3 cellular contexts compared by ENCODE assay signal in the genomic region with DNA sequence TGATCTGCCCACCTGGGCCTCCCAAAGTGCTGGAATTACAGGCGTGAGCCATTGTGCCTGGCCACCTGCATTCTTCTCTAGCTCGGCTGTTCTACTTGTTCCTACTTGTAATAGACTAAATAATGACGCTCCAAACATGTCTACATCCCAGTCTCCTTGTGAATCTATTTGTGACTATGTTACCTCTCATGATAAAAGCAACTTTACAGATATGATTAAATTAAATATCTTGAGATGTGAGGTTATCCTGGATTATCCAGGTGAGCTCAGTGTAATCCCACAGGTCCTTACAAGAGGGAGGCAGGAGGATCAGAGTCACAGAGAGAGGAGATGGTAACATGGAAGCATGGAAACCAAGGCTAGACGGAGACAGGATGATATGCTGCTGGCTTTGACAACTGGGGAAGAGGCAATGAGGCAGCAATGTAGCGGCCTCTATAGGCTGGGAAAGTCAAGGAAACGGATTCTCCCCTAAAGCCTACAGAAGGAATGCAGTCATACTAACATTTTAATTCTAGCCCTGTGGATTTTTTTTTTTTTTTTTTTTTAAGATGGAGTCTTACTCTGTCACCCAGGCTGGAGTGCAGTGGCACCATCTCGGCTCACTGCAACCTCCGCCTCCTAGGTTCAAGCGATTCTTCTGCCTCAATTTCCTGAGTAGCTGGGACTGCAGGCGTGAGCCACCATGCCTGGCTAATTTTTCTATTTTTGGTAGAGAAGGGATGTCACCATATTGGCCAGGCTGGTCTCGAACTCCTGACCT.
TF ChIP-seq lines count a peak whose summit lies in the region.

No MANE protein-coding gene starts in this region.

TF ChIP-seq in SK-N-SH, 30 proteins besides CTCF, POLR2A, EP300 and RAD21:
- TF ChIP-seq FOSL2 (IDR thresholded peaks at IDR 0.05; ENCODE audit: borderline replicate concordance, low read depth) (no peak), FOXJ3 (CRISPR knock-in tag; IDR thresholded peaks at IDR 0.05) (no peak), FOXM1 (IDR thresholded peaks at IDR 0.05; ENCODE audit: low read depth) (no peak), EZH2phosphoT487 (IDR thresholded peaks at IDR 0.05; ENCODE audit: borderline replicate concordance, low read depth) (no peak), NFIC (IDR thresholded peaks at IDR 0.05; ENCODE audit: borderline replicate concordance) (no peak), RXRA (IDR thresholded peaks at IDR 0.05; ENCODE audit: borderline replicate concordance, low read depth) (no peak), USF2 (IDR thresholded peaks at IDR 0.05; ENCODE audit: borderline replicate concordance, low read depth, low read length) (no peak), JUND (IDR thresholded peaks at IDR 0.05) (no peak), TAF1 (IDR thresholded peaks at IDR 0.05; ENCODE audit: borderline replicate concordance, low read depth, low read length) (no peak), GABPA (IDR thresholded peaks at IDR 0.05; ENCODE audit: low read depth) (no peak), TEAD4 (IDR thresholded peaks at IDR 0.05; ENCODE audit: borderline replicate concordance, insufficient read depth) (no peak), ELF1 (IDR thresholded peaks at IDR 0.05) (no peak), NRF1 (IDR thresholded peaks at IDR 0.05; ENCODE audit: low read depth, low read length) (no peak), YY1 (IDR thresholded peaks at IDR 0.05; ENCODE audit: low read depth) (no peak), MXI1 (IDR thresholded peaks at IDR 0.05; ENCODE audit: low read depth, low read length) (no peak), SMC3 (IDR thresholded peaks at IDR 0.05; ENCODE audit: low read depth, low read length) (no peak), RFX5 (IDR thresholded peaks at IDR 0.05; ENCODE audit: low read length) (no peak)
- TF ChIP-seq, protein P1, sequence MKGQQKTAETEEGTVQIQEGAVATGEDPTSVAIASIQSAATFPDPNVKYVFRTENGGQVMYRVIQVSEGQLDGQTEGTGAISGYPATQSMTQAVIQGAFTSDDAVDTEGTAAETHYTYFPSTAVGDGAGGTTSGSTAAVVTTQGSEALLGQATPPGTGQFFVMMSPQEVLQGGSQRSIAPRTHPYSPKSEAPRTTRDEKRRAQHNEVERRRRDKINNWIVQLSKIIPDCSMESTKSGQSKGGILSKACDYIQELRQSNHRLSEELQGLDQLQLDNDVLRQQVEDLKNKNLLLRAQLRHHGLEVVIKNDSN (IDR thresholded peaks at IDR 0.05; ENCODE audit: borderline replicate concordance, low read depth), result no peak

TF ChIP-seq in SK-N-SH treated with all-trans-retinoic acid at 6 μM for 48 hours, 23 proteins besides CTCF, POLR2A, EP300 and RAD21 (continues in another document):
- TF ChIP-seq CSDC2 (CRISPR knock-in tag; IDR thresholded peaks at IDR 0.05) (no peak), ZFP30 (CRISPR knock-in tag; IDR thresholded peaks at IDR 0.05) (no peak), TCF4 (CRISPR knock-in tag; IDR thresholded peaks at IDR 0.05; ENCODE audit: borderline replicate concordance) (no peak), TSHZ2 (CRISPR knock-in tag; IDR thresholded peaks at IDR 0.05) (no peak), BACH2 (CRISPR knock-in tag; IDR thresholded peaks at IDR 0.05; ENCODE audit: borderline replicate concordance) (no peak), ZNF8 (CRISPR knock-in tag; IDR thresholded peaks at IDR 0.05) (no peak), ZC3H10 (CRISPR knock-in tag; IDR thresholded peaks at IDR 0.05) (no peak), TOX (CRISPR knock-in tag; IDR thresholded peaks at IDR 0.05; ENCODE audit: borderline replicate concordance) (no peak), GLIS3 (CRISPR knock-in tag; IDR thresholded peaks at IDR 0.05) (no peak), CREB5 (CRISPR knock-in tag; IDR thresholded peaks at IDR 0.05; ENCODE audit: low read depth) (no peak), ARNTL (CRISPR knock-in tag; IDR thresholded peaks at IDR 0.05; ENCODE audit: borderline replicate concordance, low read depth) (no peak), ZNF70 (CRISPR knock-in tag; IDR thresholded peaks at IDR 0.05) (no peak), PPARA (CRISPR knock-in tag; IDR thresholded peaks at IDR 0.05; ENCODE audit: borderline replicate concordance) (no peak)
- TF ChIP-seq, protein P2, sequence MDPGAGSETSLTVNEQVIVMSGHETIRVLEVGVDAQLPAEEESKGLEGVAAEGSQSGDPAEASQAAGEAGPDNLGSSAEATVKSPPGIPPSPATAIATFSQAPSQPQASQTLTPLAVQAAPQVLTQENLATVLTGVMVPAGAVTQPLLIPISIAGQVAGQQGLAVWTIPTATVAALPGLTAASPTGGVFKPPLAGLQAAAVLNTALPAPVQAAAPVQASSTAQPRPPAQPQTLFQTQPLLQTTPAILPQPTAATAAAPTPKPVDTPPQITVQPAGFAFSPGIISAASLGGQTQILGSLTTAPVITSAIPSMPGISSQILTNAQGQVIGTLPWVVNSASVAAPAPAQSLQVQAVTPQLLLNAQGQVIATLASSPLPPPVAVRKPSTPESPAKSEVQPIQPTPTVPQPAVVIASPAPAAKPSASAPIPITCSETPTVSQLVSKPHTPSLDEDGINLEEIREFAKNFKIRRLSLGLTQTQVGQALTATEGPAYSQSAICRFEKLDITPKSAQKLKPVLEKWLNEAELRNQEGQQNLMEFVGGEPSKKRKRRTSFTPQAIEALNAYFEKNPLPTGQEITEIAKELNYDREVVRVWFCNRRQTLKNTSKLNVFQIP (CRISPR knock-in tag; IDR thresholded peaks at IDR 0.05; ENCODE audit: borderline replicate concordance, low read depth), result no peak
- TF ChIP-seq, protein P3, sequence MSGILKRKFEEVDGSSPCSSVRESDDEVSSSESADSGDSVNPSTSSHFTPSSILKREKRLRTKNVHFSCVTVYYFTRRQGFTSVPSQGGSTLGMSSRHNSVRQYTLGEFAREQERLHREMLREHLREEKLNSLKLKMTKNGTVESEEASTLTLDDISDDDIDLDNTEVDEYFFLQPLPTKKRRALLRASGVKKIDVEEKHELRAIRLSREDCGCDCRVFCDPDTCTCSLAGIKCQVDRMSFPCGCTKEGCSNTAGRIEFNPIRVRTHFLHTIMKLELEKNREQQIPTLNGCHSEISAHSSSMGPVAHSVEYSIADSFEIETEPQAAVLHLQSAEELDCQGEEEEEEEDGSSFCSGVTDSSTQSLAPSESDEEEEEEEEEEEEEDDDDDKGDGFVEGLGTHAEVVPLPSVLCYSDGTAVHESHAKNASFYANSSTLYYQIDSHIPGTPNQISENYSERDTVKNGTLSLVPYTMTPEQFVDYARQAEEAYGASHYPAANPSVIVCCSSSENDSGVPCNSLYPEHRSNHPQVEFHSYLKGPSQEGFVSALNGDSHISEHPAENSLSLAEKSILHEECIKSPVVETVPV (CRISPR knock-in tag; IDR thresholded peaks at IDR 0.05), result no peak

TF ChIP-seq in endothelial cell of umbilical vein, 7 proteins besides CTCF, POLR2A, EP300 and RAD21:
- TF ChIP-seq POLR2AphosphoS5 (IDR thresholded peaks at IDR 0.05; ENCODE audit: insufficient read depth, low read depth, low read length) (no peak), MAX (IDR thresholded peaks at IDR 0.05; ENCODE audit: insufficient read depth, insufficient read length) (no peak), GATA2 (IDR thresholded peaks at IDR 0.05; ENCODE audit: insufficient read depth, insufficient read length, low read depth, low read length) (no peak), JUN (IDR thresholded peaks at IDR 0.05; ENCODE audit: borderline replicate concordance, insufficient read depth, insufficient read length, low read depth) (no peak), EZH2 (IDR thresholded peaks at IDR 0.05; ENCODE audit: borderline replicate concordance, low read depth, low read length, severe bottlenecking) (no peak), FOS (IDR thresholded peaks at IDR 0.05; ENCODE audit: borderline replicate concordance, insufficient read depth, low read length) (no peak), MYC (IDR thresholded peaks at IDR 0.05; ENCODE audit: low read depth, low read length) (no peak)
